Comparison of ENCODE assay signal across 8 cellular contexts in the genomic region with DNA sequence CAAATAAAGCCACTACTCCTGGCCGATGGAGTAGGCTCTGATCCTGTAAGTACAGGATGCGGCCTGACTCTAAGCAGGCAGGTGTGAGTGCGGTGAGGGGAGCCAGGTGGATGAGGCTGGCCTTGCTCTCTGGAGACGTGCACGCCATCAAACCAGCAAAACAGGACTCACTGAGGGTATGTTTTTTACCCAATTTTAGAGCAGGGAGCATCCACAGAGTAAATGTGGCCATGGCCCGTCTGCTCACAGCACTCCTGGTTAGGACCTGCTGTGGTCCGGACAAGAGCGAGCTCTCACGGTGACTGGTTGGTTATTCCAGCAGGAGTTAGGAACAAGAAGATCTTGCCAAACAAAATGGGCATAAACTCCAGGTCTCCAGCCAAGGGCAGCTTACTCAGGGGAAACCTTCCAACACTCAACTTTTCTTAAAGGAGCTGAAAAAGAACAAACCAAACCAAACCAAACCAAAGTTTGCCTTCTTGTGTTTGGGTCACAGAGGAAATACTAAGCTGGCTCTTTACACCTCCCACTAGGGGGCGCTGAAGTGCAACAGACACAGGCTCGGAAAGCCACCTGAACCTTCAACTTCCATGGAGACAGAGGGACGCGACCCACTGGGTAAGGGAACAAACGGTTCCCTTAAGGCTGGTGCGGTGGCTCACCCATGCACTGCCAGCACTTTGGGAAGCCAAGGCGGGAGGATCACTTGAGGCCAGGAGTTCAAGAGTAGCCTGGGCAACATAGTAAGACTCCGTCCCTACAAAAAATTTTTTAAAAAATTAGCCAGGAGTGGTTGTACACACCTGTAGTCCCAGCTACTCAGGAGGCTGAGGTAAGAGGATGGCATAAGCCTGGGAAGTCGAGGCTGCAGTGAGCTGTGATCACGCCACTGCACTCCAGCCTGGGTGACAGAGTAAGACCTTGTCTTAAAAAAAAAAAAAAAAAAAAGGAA.
A peak's percentile ranks its signal among the peaks of the same experiment; 100 is the strongest.
DNase-seq lines count a peak whose midpoint lies in the region; ATAC-seq, FAIRE-seq and TF ChIP-seq lines count a peak whose summit lies in the region.

No MANE protein-coding gene starts in this region.

- FAIRE-seq in RCC 7860 (lab: Jason Lieb, UNC), result peak; percentile 5

- no peaks in the 10 kb centered on the region for H3K9me3 ChIP-seq in neural cell (ENCODE audit: low read length)

- no peak overlapping the region for H2AFZ ChIP-seq in neural cell (ENCODE audit: low read depth, low read length)

- no peak overlapping the region for H3K27ac ChIP-seq in neural cell (ENCODE audit: low read length)

- peak; percentile 23 for DNase-seq in DMS114 treated with DMSO at 0.1 percent for 48 hours (lab: John Stamatoyannopoulos, UW; ENCODE audit: unreplicated experiment)
- DNase-seq in LNCaP clone FGC (ENCODE audit: low read depth), result peak; percentile 58
- peak; percentile 71 for DNase-seq in RCC 7860 (ENCODE audit: low spot score)
- DNase-seq in activated T-helper 1 cell treated with Interleukin-2 at 50 U/mL for 16 hours (ENCODE audit: low read depth), result peak; percentile 66
- peak; percentile 88 for DNase-seq in fibroblast of peridontal ligament (ENCODE audit: extremely low read depth)
- DNase-seq in stimulated activated naive CD4-positive, alpha-beta T cell treated with Interleukin-2 at 50 U/mL for 16 hours (lab: John Stamatoyannopoulos, UW), result peak; percentile 74

- H3K79me2 ChIP-seq in neural cell (replicated peaks; ENCODE audit: insufficient read depth, low read length), result peaks cover 3% of the 10 kb centered on the region

- no peak for TF ChIP-seq EP300 in neural cell (conservative IDR thresholded peaks at IDR 0.05; ENCODE audit: poor library complexity, severe bottlenecking)

- H4K20me1 ChIP-seq in neural cell (ENCODE audit: insufficient read depth), result no peaks in the 10 kb centered on the region

- no peaks in the 10 kb centered on the region for H3F3A ChIP-seq in neural cell (ENCODE audit: insufficient read depth, low read length, poor library complexity, severe bottlenecking)

- no peaks in the 10 kb centered on the region for H3K27me3 ChIP-seq in neural cell (ENCODE audit: insufficient read depth, low read depth, low read length)

- H3K9me2 ChIP-seq in neural cell (ENCODE audit: insufficient read depth, low read length), result no peaks in the 10 kb centered on the region

- no peak overlapping the region for H3K4me2 ChIP-seq in neural cell (ENCODE audit: low read length)

- TF ChIP-seq RAD21 in neural cell (conservative IDR thresholded peaks at IDR 0.05), result peak; percentile 46

- H3K4me3 ChIP-seq in LNCaP clone FGC (ENCODE audit: low read depth, low read length), result no peak overlapping the region
- no peak overlapping the region for H3K4me3 ChIP-seq in neural cell (ENCODE audit: low read length)

- ATAC-seq in GM18519 (IDR thresholded peaks at IDR 0.05; ENCODE audit: low FRiP score, unreplicated experiment), result no peak

- H3K36me3 ChIP-seq in neural cell (ENCODE audit: insufficient read depth, low read length), result no peaks in the 10 kb centered on the region

- no peak overlapping the region for H3K9ac ChIP-seq in neural cell (ENCODE audit: low read length)

- TF ChIP-seq CTCF in LNCaP clone FGC (IDR thresholded peaks at IDR 0.05; ENCODE audit: control insufficient read depth, extremely low read depth, insufficient read depth) (peak; percentile 87), neural cell (IDR thresholded peaks at IDR 0.05; ENCODE audit: poor library complexity, severe bottlenecking) (peak; percentile 57)

TF ChIP-seq in neural cell, 6 proteins besides CTCF, POLR2A, EP300 and RAD21:
- TF ChIP-seq, protein P1, sequence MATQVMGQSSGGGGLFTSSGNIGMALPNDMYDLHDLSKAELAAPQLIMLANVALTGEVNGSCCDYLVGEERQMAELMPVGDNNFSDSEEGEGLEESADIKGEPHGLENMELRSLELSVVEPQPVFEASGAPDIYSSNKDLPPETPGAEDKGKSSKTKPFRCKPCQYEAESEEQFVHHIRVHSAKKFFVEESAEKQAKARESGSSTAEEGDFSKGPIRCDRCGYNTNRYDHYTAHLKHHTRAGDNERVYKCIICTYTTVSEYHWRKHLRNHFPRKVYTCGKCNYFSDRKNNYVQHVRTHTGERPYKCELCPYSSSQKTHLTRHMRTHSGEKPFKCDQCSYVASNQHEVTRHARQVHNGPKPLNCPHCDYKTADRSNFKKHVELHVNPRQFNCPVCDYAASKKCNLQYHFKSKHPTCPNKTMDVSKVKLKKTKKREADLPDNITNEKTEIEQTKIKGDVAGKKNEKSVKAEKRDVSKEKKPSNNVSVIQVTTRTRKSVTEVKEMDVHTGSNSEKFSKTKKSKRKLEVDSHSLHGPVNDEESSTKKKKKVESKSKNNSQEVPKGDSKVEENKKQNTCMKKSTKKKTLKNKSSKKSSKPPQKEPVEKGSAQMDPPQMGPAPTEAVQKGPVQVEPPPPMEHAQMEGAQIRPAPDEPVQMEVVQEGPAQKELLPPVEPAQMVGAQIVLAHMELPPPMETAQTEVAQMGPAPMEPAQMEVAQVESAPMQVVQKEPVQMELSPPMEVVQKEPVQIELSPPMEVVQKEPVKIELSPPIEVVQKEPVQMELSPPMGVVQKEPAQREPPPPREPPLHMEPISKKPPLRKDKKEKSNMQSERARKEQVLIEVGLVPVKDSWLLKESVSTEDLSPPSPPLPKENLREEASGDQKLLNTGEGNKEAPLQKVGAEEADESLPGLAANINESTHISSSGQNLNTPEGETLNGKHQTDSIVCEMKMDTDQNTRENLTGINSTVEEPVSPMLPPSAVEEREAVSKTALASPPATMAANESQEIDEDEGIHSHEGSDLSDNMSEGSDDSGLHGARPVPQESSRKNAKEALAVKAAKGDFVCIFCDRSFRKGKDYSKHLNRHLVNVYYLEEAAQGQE (IDR thresholded peaks at IDR 0.05; ENCODE audit: borderline replicate concordance), result no peak
- TF ChIP-seq TAF1 (IDR thresholded peaks at IDR 0.05; ENCODE audit: low read depth), result no peak
- no peak for TF ChIP-seq POLR2AphosphoS5 (IDR thresholded peaks at IDR 0.05)
- peak; percentile 41 for TF ChIP-seq SMC3 (conservative IDR thresholded peaks at IDR 0.05; ENCODE audit: poor library complexity)
- TF ChIP-seq EZH2 (IDR thresholded peaks at IDR 0.05; ENCODE audit: borderline replicate concordance, insufficient read depth, low read length, poor library complexity, severe bottlenecking), result no peak
- no peak for TF ChIP-seq MXI1 (conservative IDR thresholded peaks at IDR 0.05; ENCODE audit: poor library complexity, severe bottlenecking)

Comparison
In these comparisons a context has a peak if more than half of its experiments do, and no peak if none do; other contexts are left out.
1. DNase-seq: peak in every context shown above with its lines; median percentile 88 in fibroblast of peridontal ligament; 74 in stimulated activated naive CD4-positive, alpha-beta T cell treated with Interleukin-2 at 50 U/mL for 16 hours; 71 in RCC 7860; 66 in activated T-helper 1 cell treated with Interleukin-2 at 50 U/mL for 16 hours; 58 in LNCaP clone FGC; 23 in DMS114 treated with DMSO at 0.1 percent for 48 hours.